1 cellular context compared by ENCODE assay signal in genomic region chr9:5278486-5278885, GRCh38.
TF ChIP-seq lines count a peak whose summit lies in the region.

No MANE protein-coding gene starts in this region.

TF ChIP-seq in GM23338, 12 proteins besides CTCF, POLR2A, EP300 and RAD21:
- no peak for TF ChIP-seq JUNB (IDR thresholded peaks at IDR 0.05; ENCODE audit: unreplicated experiment)
